Comparison of ENCODE assay signal across 18 cellular contexts in genomic region chr13:110369400-110369799, GRCh38.
A peak's percentile ranks its signal among the peaks of the same experiment; 100 is the strongest.
DNase-seq lines count a peak whose midpoint lies in the region; ATAC-seq and TF ChIP-seq lines count a peak whose summit lies in the region.
"Had no signal": no experiment of that assay in that cellular context is flagged by ENCODE, and none has a peak within 500 bp of the region (broad histone marks: within the 10 kb centered on the region; RNA-seq: fewer than 3 reads in every experiment).

No MANE protein-coding gene starts in this region.

- ATAC-seq in stimulated activated naive B cell treated with anti-CD40 and anti-IgM and Interleukin-4, amounts not matched to agents 10 μg/mL and 1 μg/mL and 100 μg/mL, for 72 hours (replicated peaks): no peak
- ATAC-seq in HG03280 (IDR thresholded peaks at IDR 0.05; ENCODE audit: unreplicated experiment): no peak
- ATAC-seq: PC-3 had no signal

- DNase-seq in chondrocyte (ENCODE audit: low spot score) (no peak), mesenchymal stem cell (no peak), uterus (no peak), colonic mucosa (no peak)
- DNase-seq in stimulated activated naive B cell treated with anti-CD40 and anti-IgM and Interleukin-4, amounts not matched to agents 10 μg/mL and 1 μg/mL and 100 μg/mL, for 72 hours: no peak
- DNase-seq: ACHN, AML-193, DMS153, GOT3, NCI-H1436 treated with DMSO at 0.1 percent for 48 hours, NCI-H2081, NCI-H510A treated with DMSO at 0.1 percent for 48 hours, NCI-H82, PC-3 had no signal

- H3K4me2 ChIP-seq in mesenchymal stem cell (ENCODE audit: low read length, poor library complexity, severe bottlenecking): no peak overlapping the region

- no peak overlapping the region for H3K4ac ChIP-seq in mesenchymal stem cell (ENCODE audit: low read depth in 1 of 2, low read length in 2 of 2)

- H2BK12ac ChIP-seq in mesenchymal stem cell (ENCODE audit: low read length in 2 of 2): no peak overlapping the region

- TF ChIP-seq RAD21 in Ishikawa (IDR thresholded peaks at IDR 0.05; ENCODE audit: low read depth): peak; percentile 24; the same call in 1 of the 2 replicates

- no peak overlapping the region for H3K27ac ChIP-seq in mesenchymal stem cell (ENCODE audit: low read length, poor library complexity, severe bottlenecking)
- peak overlapping the region; percentile 7 to 83 for H3K27ac ChIP-seq in uterus
- no peak overlapping the region for H3K27ac ChIP-seq in colonic mucosa
- H3K27ac ChIP-seq: RWPE1 had no signal

- H2BK5ac ChIP-seq in mesenchymal stem cell (ENCODE audit: low read depth, low read length, poor library complexity, severe bottlenecking): no peak overlapping the region

- H3K4me3 ChIP-seq in mesenchymal stem cell (ENCODE audit: insufficient read depth in 1 of 2, low read depth in 1 of 2, low read length in 2 of 2) (no peak overlapping the region), uterus (no peak overlapping the region), colonic mucosa (no peak overlapping the region)

- no peak overlapping the region for H2BK120ac ChIP-seq in mesenchymal stem cell (ENCODE audit: low read depth, low read length)

- no peaks in the 10 kb centered on the region for H3K9me3 Mint-ChIP-seq in chondrocyte (ENCODE audit: low read depth)
- peaks cover 0 to 3% of the 10 kb centered on the region in 2 donors for H3K9me3 Mint-ChIP-seq in stimulated activated naive B cell treated with anti-CD40 and anti-IgM and Interleukin-4, amounts not matched to agents 10 μg/mL and 1 μg/mL and 100 μg/mL, for 72 hours

- H3K27me3 Mint-ChIP-seq in chondrocyte (ENCODE audit: low read depth): no peaks in the 10 kb centered on the region
- peaks cover 15 to 26% of the 10 kb centered on the region in 2 donors for H3K27me3 Mint-ChIP-seq in stimulated activated naive B cell treated with anti-CD40 and anti-IgM and Interleukin-4, amounts not matched to agents 10 μg/mL and 1 μg/mL and 100 μg/mL, for 72 hours

- no peak for TF ChIP-seq POLR2A in uterus (IDR thresholded peaks at IDR 0.05)

- no peak overlapping the region for H2BK15ac ChIP-seq in mesenchymal stem cell (ENCODE audit: low read depth, poor library complexity, severe bottlenecking)

- H3K4me1 ChIP-seq in mesenchymal stem cell (ENCODE audit: control insufficient read depth, insufficient read depth, low read depth, low read length): peaks cover 12% of the 10 kb centered on the region
- peaks cover 0 to 7% of the 10 kb centered on the region in 2 donors for H3K4me1 ChIP-seq in uterus
- no peaks in the 10 kb centered on the region for H3K4me1 ChIP-seq in colonic mucosa

- peak; percentile 24 for TF ChIP-seq CTCF in chondrocyte (IDR thresholded peaks at IDR 0.05)
- no peak for TF ChIP-seq CTCF in uterus (IDR thresholded peaks at IDR 0.05)
- no peak for TF ChIP-seq CTCF in colonic mucosa (IDR thresholded peaks at IDR 0.05)

- no peak overlapping the region for H4K8ac ChIP-seq in mesenchymal stem cell (ENCODE audit: low read length)

- H3K14ac ChIP-seq in mesenchymal stem cell (ENCODE audit: low read length in 2 of 2): no peak overlapping the region

- no peak overlapping the region for H4K91ac ChIP-seq in mesenchymal stem cell (ENCODE audit: low read length)

- peaks cover 17% of the 10 kb centered on the region for H3K79me1 ChIP-seq in mesenchymal stem cell (replicated peaks; ENCODE audit: low read length, poor library complexity, severe bottlenecking)

- no peak overlapping the region for H3K18ac ChIP-seq in mesenchymal stem cell (ENCODE audit: low read depth in 1 of 2, low read length in 2 of 2)

- intact Hi-C loops in uterus (cut with DNase I; ENCODE audit: low total_unique reads) (no loop called here), colonic mucosa (cut with DNase I) (no loop called here)

- H3K27ac Mint-ChIP-seq in chondrocyte (ENCODE audit: unreplicated experiment): peak overlapping the region; percentile 79
- no peak overlapping the region for H3K27ac Mint-ChIP-seq in stimulated activated naive B cell treated with anti-CD40 and anti-IgM and Interleukin-4, amounts not matched to agents 10 μg/mL and 1 μg/mL and 100 μg/mL, for 72 hours
- H3K27ac Mint-ChIP-seq: CD14-positive monocyte had no signal

- H3K36me3 ChIP-seq in mesenchymal stem cell (ENCODE audit: control insufficient read depth in 1 of 2, insufficient read depth in 2 of 2, low read depth in 1 of 2, low read length in 2 of 2) (peaks cover 0 to 10% of the 10 kb centered on the region in 2 experiments), uterus (no peaks in the 10 kb centered on the region), colonic mucosa (no peaks in the 10 kb centered on the region)

- no peak for TF ChIP-seq EP300 in Ishikawa (IDR thresholded peaks at IDR 0.05; ENCODE audit: borderline replicate concordance)

- H3K9me3 ChIP-seq in mesenchymal stem cell (ENCODE audit: control insufficient read depth, low read length) (no peaks in the 10 kb centered on the region), uterus (no peaks in the 10 kb centered on the region), colonic mucosa (no peaks in the 10 kb centered on the region)

- H3K27me3 ChIP-seq in mesenchymal stem cell (ENCODE audit: control insufficient read depth in 1 of 2, insufficient read depth in 1 of 2, low read length in 2 of 2) (no peaks in the 10 kb centered on the region), uterus (no peaks in the 10 kb centered on the region), colonic mucosa (no peaks in the 10 kb centered on the region)

- H3K4me1 Mint-ChIP-seq in chondrocyte (ENCODE audit: low read depth): peaks cover 87% of the 10 kb centered on the region
- H3K4me1 Mint-ChIP-seq in stimulated activated naive B cell treated with anti-CD40 and anti-IgM and Interleukin-4, amounts not matched to agents 10 μg/mL and 1 μg/mL and 100 μg/mL, for 72 hours: peaks cover 6 to 13% of the 10 kb centered on the region in 2 donors
- H3K4me1 Mint-ChIP-seq: CD14-positive monocyte had no signal

- WGBS in mesenchymal stem cell: 97% methylated on average over 5 of the region's 5 CpGs

- H3K23ac ChIP-seq in mesenchymal stem cell (ENCODE audit: low read length in 2 of 2): no peak overlapping the region

- no peak overlapping the region for H3K4me3 Mint-ChIP-seq in chondrocyte (ENCODE audit: unreplicated experiment)
- H3K4me3 Mint-ChIP-seq in stimulated activated naive B cell treated with anti-CD40 and anti-IgM and Interleukin-4, amounts not matched to agents 10 μg/mL and 1 μg/mL and 100 μg/mL, for 72 hours: no peak overlapping the region
- H3K4me3 Mint-ChIP-seq: CD14-positive monocyte had no signal

- peak overlapping the region; percentile 26 for H2AK5ac ChIP-seq in mesenchymal stem cell (ENCODE audit: low read length, severe bottlenecking)

- H3K9ac ChIP-seq in mesenchymal stem cell (ENCODE audit: low read length) (no peak overlapping the region), colonic mucosa (ENCODE audit: low read depth in 2 of 2, low read length in 2 of 2) (no peak overlapping the region)

- peaks cover 23% of the 10 kb centered on the region for H3K36me3 Mint-ChIP-seq in chondrocyte (ENCODE audit: low read depth)
- no peaks in the 10 kb centered on the region for H3K36me3 Mint-ChIP-seq in stimulated activated naive B cell treated with anti-CD40 and anti-IgM and Interleukin-4, amounts not matched to agents 10 μg/mL and 1 μg/mL and 100 μg/mL, for 72 hours
- H3K36me3 Mint-ChIP-seq: CD14-positive monocyte had no signal

- no peak overlapping the region for H2AFZ ChIP-seq in mesenchymal stem cell (ENCODE audit: low read depth, low read length)

TF ChIP-seq in Ishikawa, 13 proteins besides CTCF, POLR2A, EP300 and RAD21:
- TF ChIP-seq ZBTB7A (IDR thresholded peaks at IDR 0.05; ENCODE audit: low read depth): no peak
- no peak for TF ChIP-seq YY1 (IDR thresholded peaks at IDR 0.05; ENCODE audit: low read depth)
- no peak for TF ChIP-seq REST (IDR thresholded peaks at IDR 0.05; ENCODE audit: low read depth)
- TF ChIP-seq EGR1 (IDR thresholded peaks at IDR 0.05): no peak

Comparison
In these comparisons a context has a peak if more than half of its experiments do, and no peak if none do; other contexts are left out.
1. H3K27ac ChIP-seq: peak in uterus (2 of 2); none in mesenchymal stem cell (single experiment) and colonic mucosa (single experiment).